ENCODE assay signal across 1 cellular context in the genomic region with DNA sequence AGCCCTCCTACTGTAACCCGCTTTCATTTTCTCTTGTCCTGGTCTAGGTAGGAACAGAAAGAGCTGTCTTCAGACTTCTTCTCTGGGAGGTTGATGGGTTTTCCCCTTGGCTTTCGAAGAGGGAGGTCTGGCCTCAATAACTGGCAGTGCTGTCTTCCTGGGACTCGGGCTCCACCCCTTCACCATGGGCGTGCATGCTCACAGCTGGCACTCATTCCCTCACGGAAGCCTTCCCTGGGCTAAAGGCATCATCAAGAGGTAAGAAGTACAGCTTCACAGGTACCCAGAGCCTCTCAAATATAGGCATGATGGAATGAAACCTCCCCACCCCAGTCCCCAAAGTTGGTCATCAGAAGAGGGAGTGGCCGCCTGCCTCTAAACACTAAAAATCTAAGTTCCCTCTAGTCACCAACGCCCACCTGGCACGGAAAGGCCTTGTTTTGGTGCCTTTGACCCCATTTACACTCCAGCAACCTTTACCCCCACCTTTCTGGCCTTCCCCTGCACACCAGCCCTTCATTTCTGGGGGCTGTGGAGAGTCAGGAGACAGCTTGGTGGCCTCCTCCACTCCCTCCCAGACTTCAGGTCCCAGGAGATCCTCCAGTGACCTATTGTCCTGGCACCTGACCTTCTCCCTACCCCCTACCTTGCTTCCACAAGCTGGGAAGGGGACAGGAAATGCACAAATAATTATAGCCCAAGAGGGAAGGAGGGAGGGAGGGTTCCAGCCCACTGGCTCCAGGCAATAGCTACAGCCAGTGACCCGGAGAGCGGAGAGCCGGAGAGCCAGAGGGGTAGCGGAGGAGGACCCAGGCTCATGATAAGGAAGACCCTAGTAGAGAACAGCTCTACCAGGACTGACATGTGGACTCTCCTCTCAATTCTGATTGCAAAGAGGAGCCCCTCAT.
TF ChIP-seq lines count a peak whose summit lies in the region.

No MANE protein-coding gene starts in this region.

TF ChIP-seq in GM23338, 12 proteins besides CTCF, POLR2A, EP300 and RAD21 (continued from another document):
- TF ChIP-seq, protein P1, sequence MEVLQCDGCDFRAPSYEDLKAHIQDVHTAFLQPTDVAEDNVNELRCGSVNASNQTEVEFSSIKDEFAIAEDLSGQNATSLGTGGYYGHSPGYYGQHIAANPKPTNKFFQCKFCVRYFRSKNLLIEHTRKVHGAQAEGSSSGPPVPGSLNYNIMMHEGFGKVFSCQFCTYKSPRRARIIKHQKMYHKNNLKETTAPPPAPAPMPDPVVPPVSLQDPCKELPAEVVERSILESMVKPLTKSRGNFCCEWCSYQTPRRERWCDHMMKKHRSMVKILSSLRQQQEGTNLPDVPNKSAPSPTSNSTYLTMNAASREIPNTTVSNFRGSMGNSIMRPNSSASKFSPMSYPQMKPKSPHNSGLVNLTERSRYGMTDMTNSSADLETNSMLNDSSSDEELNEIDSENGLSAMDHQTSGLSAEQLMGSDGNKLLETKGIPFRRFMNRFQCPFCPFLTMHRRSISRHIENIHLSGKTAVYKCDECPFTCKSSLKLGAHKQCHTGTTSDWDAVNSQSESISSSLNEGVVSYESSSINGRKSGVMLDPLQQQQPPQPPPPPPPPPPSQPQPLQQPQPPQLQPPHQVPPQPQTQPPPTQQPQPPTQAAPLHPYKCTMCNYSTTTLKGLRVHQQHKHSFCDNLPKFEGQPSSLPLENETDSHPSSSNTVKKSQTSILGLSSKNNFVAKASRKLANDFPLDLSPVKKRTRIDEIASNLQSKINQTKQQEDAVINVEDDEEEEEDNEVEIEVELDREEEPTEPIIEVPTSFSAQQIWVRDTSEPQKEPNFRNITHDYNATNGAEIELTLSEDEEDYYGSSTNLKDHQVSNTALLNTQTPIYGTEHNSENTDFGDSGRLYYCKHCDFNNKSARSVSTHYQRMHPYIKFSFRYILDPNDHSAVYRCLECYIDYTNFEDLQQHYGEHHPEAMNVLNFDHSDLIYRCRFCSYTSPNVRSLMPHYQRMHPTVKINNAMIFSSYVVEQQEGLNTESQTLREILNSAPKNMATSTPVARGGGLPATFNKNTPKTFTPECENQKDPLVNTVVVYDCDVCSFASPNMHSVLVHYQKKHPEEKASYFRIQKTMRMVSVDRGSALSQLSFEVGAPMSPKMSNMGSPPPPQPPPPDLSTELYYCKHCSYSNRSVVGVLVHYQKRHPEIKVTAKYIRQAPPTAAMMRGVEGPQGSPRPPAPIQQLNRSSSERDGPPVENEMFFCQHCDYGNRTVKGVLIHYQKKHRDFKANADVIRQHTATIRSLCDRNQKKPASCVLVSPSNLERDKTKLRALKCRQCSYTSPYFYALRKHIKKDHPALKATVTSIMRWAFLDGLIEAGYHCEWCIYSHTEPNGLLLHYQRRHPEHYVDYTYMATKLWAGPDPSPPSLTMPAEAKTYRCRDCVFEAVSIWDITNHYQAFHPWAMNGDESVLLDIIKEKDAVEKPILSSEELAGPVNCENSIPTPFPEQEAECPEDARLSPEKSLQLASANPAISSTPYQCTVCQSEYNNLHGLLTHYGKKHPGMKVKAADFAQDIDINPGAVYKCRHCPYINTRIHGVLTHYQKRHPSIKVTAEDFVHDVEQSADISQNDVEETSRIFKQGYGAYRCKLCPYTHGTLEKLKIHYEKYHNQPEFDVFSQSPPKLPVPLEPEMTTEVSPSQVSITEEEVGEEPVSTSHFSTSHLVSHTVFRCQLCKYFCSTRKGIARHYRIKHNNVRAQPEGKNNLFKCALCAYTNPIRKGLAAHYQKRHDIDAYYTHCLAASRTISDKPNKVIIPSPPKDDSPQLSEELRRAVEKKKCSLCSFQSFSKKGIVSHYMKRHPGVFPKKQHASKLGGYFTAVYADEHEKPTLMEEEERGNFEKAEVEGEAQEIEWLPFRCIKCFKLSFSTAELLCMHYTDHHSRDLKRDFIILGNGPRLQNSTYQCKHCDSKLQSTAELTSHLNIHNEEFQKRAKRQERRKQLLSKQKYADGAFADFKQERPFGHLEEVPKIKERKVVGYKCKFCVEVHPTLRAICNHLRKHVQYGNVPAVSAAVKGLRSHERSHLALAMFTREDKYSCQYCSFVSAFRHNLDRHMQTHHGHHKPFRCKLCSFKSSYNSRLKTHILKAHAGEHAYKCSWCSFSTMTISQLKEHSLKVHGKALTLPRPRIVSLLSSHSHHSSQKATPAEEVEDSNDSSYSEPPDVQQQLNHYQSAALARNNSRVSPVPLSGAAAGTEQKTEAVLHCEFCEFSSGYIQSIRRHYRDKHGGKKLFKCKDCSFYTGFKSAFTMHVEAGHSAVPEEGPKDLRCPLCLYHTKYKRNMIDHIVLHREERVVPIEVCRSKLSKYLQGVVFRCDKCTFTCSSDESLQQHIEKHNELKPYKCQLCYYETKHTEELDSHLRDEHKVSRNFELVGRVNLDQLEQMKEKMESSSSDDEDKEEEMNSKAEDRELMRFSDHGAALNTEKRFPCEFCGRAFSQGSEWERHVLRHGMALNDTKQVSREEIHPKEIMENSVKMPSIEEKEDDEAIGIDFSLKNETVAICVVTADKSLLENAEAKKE (CRISPR knock-in tag; IDR thresholded peaks at IDR 0.05), result no peak
- TF ChIP-seq NANOG (IDR thresholded peaks at IDR 0.05; ENCODE audit: borderline replicate concordance), result no peak
- TF ChIP-seq ZNF114 (CRISPR knock-in tag; IDR thresholded peaks at IDR 0.05), result no peak
- no peak for TF ChIP-seq EZH2 (IDR thresholded peaks at IDR 0.05; ENCODE audit: low read depth, unreplicated experiment)
- TF ChIP-seq JUNB (IDR thresholded peaks at IDR 0.05; ENCODE audit: unreplicated experiment), result no peak
- TF ChIP-seq STAT1 (IDR thresholded peaks at IDR 0.05; ENCODE audit: unreplicated experiment), result no peak
- TF ChIP-seq POLR2AphosphoS5 (IDR thresholded peaks at IDR 0.05; ENCODE audit: low read depth), result no peak
- TF ChIP-seq, protein P2, sequence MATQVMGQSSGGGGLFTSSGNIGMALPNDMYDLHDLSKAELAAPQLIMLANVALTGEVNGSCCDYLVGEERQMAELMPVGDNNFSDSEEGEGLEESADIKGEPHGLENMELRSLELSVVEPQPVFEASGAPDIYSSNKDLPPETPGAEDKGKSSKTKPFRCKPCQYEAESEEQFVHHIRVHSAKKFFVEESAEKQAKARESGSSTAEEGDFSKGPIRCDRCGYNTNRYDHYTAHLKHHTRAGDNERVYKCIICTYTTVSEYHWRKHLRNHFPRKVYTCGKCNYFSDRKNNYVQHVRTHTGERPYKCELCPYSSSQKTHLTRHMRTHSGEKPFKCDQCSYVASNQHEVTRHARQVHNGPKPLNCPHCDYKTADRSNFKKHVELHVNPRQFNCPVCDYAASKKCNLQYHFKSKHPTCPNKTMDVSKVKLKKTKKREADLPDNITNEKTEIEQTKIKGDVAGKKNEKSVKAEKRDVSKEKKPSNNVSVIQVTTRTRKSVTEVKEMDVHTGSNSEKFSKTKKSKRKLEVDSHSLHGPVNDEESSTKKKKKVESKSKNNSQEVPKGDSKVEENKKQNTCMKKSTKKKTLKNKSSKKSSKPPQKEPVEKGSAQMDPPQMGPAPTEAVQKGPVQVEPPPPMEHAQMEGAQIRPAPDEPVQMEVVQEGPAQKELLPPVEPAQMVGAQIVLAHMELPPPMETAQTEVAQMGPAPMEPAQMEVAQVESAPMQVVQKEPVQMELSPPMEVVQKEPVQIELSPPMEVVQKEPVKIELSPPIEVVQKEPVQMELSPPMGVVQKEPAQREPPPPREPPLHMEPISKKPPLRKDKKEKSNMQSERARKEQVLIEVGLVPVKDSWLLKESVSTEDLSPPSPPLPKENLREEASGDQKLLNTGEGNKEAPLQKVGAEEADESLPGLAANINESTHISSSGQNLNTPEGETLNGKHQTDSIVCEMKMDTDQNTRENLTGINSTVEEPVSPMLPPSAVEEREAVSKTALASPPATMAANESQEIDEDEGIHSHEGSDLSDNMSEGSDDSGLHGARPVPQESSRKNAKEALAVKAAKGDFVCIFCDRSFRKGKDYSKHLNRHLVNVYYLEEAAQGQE (IDR thresholded peaks at IDR 0.05; ENCODE audit: unreplicated experiment), result no peak
- TF ChIP-seq EZH2phosphoT487 (IDR thresholded peaks at IDR 0.05; ENCODE audit: unreplicated experiment), result no peak
- TF ChIP-seq, protein P3, sequence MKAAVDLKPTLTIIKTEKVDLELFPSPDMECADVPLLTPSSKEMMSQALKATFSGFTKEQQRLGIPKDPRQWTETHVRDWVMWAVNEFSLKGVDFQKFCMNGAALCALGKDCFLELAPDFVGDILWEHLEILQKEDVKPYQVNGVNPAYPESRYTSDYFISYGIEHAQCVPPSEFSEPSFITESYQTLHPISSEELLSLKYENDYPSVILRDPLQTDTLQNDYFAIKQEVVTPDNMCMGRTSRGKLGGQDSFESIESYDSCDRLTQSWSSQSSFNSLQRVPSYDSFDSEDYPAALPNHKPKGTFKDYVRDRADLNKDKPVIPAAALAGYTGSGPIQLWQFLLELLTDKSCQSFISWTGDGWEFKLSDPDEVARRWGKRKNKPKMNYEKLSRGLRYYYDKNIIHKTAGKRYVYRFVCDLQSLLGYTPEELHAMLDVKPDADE (IDR thresholded peaks at IDR 0.05), result no peak
